ENCODE assay signal across 10 cellular contexts in genomic region chr19:43820861-43821215, GRCh38. TPM values are rescaled to one million over a fixed set of nuclear protein-coding genes. Genes with fewer than 3 reads are reported as not detected.
DNase-seq lines count a peak whose midpoint lies in the region; ATAC-seq and TF ChIP-seq lines count a peak whose summit lies in the region.
"Had no signal": no experiment of that assay in that cellular context is flagged by ENCODE, and none has a peak within 500 bp of the region (broad histone marks: within the 10 kb centered on the region; RNA-seq: fewer than 3 reads in every experiment).

No MANE protein-coding gene starts in this region.

- H3K27ac Mint-ChIP-seq in activated T-cell treated with anti-CD3 and anti-CD28 coated beads, Interleukin-2, amount 50 U/mL, for 24 hours = peak overlapping the region; percentile 9

- H3K27me3 ChIP-seq in left lung = peaks cover 7 to 42% of the 10 kb centered on the region in 2 donors
- H3K27me3 ChIP-seq in thymus (ENCODE audit: control insufficient read depth, insufficient read depth) = peaks cover 12% of the 10 kb centered on the region

- TF ChIP-seq CTCF in astrocyte of the spinal cord (IDR thresholded peaks at IDR 0.05; ENCODE audit: low read depth, low read length) = no peak
- TF ChIP-seq CTCF in left lung (IDR thresholded peaks at IDR 0.05) = no peak

- peaks cover 16% of the 10 kb centered on the region for H3K9me3 Mint-ChIP-seq in activated T-cell treated with anti-CD3 and anti-CD28 coated beads, Interleukin-2, amount 50 U/mL, for 24 hours

- no peaks in the 10 kb centered on the region for H3K36me3 Mint-ChIP-seq in activated T-cell treated with anti-CD3 and anti-CD28 coated beads, Interleukin-2, amount 50 U/mL, for 24 hours (ENCODE audit: low read depth)

- DNase-seq in activated T-cell treated with anti-CD3 and anti-CD28 coated beads, Interleukin-2, amount 50 U/mL, for 24 hours = no peak
- DNase-seq in activated T-cell treated with anti-CD3 and anti-CD28 coated beads for 4 hours (no peak), astrocyte of the spinal cord (ENCODE audit: low read depth, low spot score) (no peak), left lung (no peak), NCI-H345 (lab: John Stamatoyannopoulos, UW) (no peak), occipital lobe (lab: John Stamatoyannopoulos, UW) (no peak), NCI-H226 (no peak)
- DNase-seq: effector CD4-positive, alpha-beta T cell; NCI-H526 treated with DMSO at 0.1 percent for 48 hours had no signal

- no peaks in the 10 kb centered on the region for H3K9me3 ChIP-seq in left lung
- H3K9me3 ChIP-seq in thymus (ENCODE audit: control insufficient read depth) = no peaks in the 10 kb centered on the region

- no peak overlapping the region for H3K27ac ChIP-seq in left lung
- H3K27ac ChIP-seq in thymus (ENCODE audit: low read depth) = no peak overlapping the region

- H3K4me1 ChIP-seq in left lung = peaks cover 4 to 7% of the 10 kb centered on the region in 2 donors
- H3K4me1 ChIP-seq in thymus (ENCODE audit: control insufficient read depth, insufficient read depth, low read length) = no peaks in the 10 kb centered on the region

- no peak for ATAC-seq in left lung

- no peaks in the 10 kb centered on the region for H3K36me3 ChIP-seq in left lung
- no peaks in the 10 kb centered on the region for H3K36me3 ChIP-seq in thymus (ENCODE audit: control insufficient read depth, insufficient read depth)

- in situ Hi-C loops in astrocyte of the spinal cord (cut with HindIII; ENCODE audit: low sequenced_read_pairs) = no loop called here

- H3K27me3 Mint-ChIP-seq in activated T-cell treated with anti-CD3 and anti-CD28 coated beads, Interleukin-2, amount 50 U/mL, for 24 hours = peaks cover 37% of the 10 kb centered on the region

- H3K4me3 Mint-ChIP-seq in activated T-cell treated with anti-CD3 and anti-CD28 coated beads, Interleukin-2, amount 50 U/mL, for 24 hours = peak overlapping the region; percentile 74

- intact Hi-C loops in left lung (cut with DNase I) = no loop called here

- peak overlapping the region; percentile 42 for H3K4me3 ChIP-seq in astrocyte of the spinal cord (ENCODE audit: low read depth, low read length)
- H3K4me3 ChIP-seq in left lung = peak overlapping the region; percentile 18 to 36
- peak overlapping the region; percentile 29 for H3K4me3 ChIP-seq in thymus (ENCODE audit: low read length)

- peaks cover 13% of the 10 kb centered on the region for H3K4me1 Mint-ChIP-seq in activated T-cell treated with anti-CD3 and anti-CD28 coated beads, Interleukin-2, amount 50 U/mL, for 24 hours (ENCODE audit: low read depth)

- 33% methylated on average over 6 of the region's 6 CpGs for WGBS in thymus

RNA-seq across cellular contexts. Expression of gene ZNF283, which starts 6.3 kb away (rescaled TPM):
- total RNA-seq in left lung (10 to 100 TPM in 1 of 2 donors, 1 to 10 TPM in 1; 8.1 to 10.4 TPM), occipital lobe (44.8 TPM)
- 4.6 TPM for polyA plus RNA-seq in thymus

RNA-seq across cellular contexts. Expression of gene LYPD5, which starts 18.6 kb away (rescaled TPM):
- total RNA-seq in left lung (1 to 10 TPM; 2.2 to 6.3 TPM), occipital lobe (1.6 TPM)
- 3.2 TPM for polyA plus RNA-seq in thymus

RNA-seq across cellular contexts. Expression of gene KCNN4, which starts 40.1 kb away (rescaled TPM):
- total RNA-seq in left lung = 10 to 100 TPM in 1 of 2 donors, 1 to 10 TPM in 1; 9.6 to 21.5 TPM
- 22.9 TPM for polyA plus RNA-seq in thymus
- 0.16 TPM for total RNA-seq in occipital lobe
